18 cellular contexts compared by ENCODE assay signal in the genomic region with DNA sequence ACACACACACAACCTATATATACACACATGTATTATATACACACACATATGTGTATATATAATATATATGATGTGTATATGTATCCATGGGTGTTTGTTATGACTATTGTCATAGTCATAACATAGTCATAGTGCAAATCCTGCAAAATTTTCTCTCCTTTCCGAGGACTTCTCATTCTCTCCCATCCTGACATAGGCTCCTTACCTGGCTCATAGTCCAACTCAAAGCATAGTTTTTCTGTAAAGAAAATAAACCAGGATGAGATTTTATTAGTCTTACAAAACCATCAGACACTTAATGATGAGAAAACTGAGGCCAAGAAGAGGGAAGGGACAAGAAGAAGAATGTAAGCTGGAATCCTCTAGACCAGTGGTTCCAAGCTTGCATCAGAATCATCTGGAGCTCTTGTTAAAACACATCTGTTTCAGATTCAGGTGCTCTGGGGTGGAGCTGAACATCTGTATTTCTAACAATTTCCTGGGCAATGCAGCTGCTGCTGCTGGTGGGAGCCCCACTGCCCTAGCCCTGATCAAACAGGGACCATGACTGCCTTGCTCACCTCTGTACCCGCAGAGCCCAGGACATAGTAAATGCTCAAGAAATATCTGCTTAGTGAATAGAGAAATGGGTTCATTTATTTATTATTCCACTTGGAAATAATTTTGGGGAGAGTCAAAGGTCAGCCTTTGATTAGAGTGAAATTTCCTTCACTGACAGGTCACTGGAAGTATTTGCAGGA. TPM values are rescaled to one million over a fixed set of nuclear protein-coding genes. Genes with fewer than 3 reads are reported as not detected.
DNase-seq lines count a peak whose midpoint lies in the region; ATAC-seq, FAIRE-seq and TF ChIP-seq lines count a peak whose summit lies in the region.
"Had no signal": no experiment of that assay in that cellular context is flagged by ENCODE, and none has a peak within 500 bp of the region (broad histone marks: within the 10 kb centered on the region; RNA-seq: fewer than 3 reads in every experiment).

No MANE protein-coding gene starts in this region.

- H3K27ac ChIP-seq in K562 (ENCODE audit: extremely low read depth, low read depth, low read length): no peak overlapping the region
- H3K27ac ChIP-seq: gastrocnemius medialis, left lung, parathyroid adenoma, vagina had no signal

- POLR2A ChIA-PET in K562 (lab: Yijun Ruan, JAX): no interaction called here

- H3K4me1 ChIP-seq in K562 (replicated peaks in 1 of 2; ENCODE audit: control insufficient read depth in 2 of 2, insufficient read depth in 2 of 2, low read length in 2 of 2): peaks cover 6 to 33% of the 10 kb centered on the region in 2 experiments
- H3K4me1 ChIP-seq: parathyroid adenoma had no signal

- TF ChIP-seq POLR2A in K562 (conservative IDR thresholded peaks at IDR 0.05): no peak

- no peaks in the 10 kb centered on the region for H4K20me1 ChIP-seq in K562 (replicated peaks; ENCODE audit: control insufficient read depth, insufficient read depth, low read length)

- H3K9me1 ChIP-seq in K562 (ENCODE audit: control insufficient read depth, insufficient read depth, low read length): no peaks in the 10 kb centered on the region

- no peak for TF ChIP-seq RAD21 in K562 (CRISPR knock-in tag; conservative IDR thresholded peaks at IDR 0.05 in 1 of 2, IDR thresholded peaks at IDR 0.05 in 1 of 2)

- TF ChIP-seq CTCF in K562 (IDR thresholded peaks at IDR 0.05 in 2 of 3, conservative IDR thresholded peaks at IDR 0.05 in 1 of 3; ENCODE audit: insufficient read depth in 2 of 3, low read depth in 1 of 3, low read length in 3 of 3): no peak

- in situ Hi-C loops in K562 (cut with MboI): no loop called here

- H2AFZ ChIP-seq in K562 (ENCODE audit: low read depth, low read length): no peak overlapping the region; the same call in 1 of the 2 replicates
- H2AFZ ChIP-seq: parathyroid adenoma had no signal

- intact Hi-C loops in K562 (cut with micrococcal nuclease): no loop called here
- intact Hi-C loops in left colon (cut with DNase I, micrococcal nuclease): no loop called here

- H3K27me3 ChIP-seq in K562 (ENCODE audit: control insufficient read depth in 2 of 2, insufficient read depth in 2 of 2, low read length in 2 of 2): peaks cover 2 to 23% of the 10 kb centered on the region in 2 experiments; a peak in 3 of 5 replicates
- H3K27me3 ChIP-seq: left lung, vagina had no signal

- WGBS in K562 (ENCODE audit: insufficient coverage, low coverage, missing lambda C conversion rate): 25% methylated on average over 2 of the region's 2 CpGs

- H3K79me2 ChIP-seq in K562 (ENCODE audit: control insufficient read depth, insufficient read depth, low read length): no peaks in the 10 kb centered on the region
- H3K79me2 ChIP-seq: parathyroid adenoma had no signal

- H3K4me3 ChIP-seq in K562: no peak overlapping the region
- H3K4me3 ChIP-seq: gastrocnemius medialis, left lung, vagina had no signal

- CTCF ChIA-PET in K562 (lab: Yijun Ruan, JAX; ENCODE audit: low intra/inter-chr PET ratio): no interaction called here

- H3K4me2 ChIP-seq in K562 (ENCODE audit: insufficient read depth, low read length): peak overlapping the region; percentile 22; the same call in 1 of the 2 replicates

- ATAC-seq in K562 (no peak), left colon (peak; percentile 2), HG03045 (IDR thresholded peaks at IDR 0.05; ENCODE audit: unreplicated experiment) (no peak), HG03378 (IDR thresholded peaks at IDR 0.05; ENCODE audit: unreplicated experiment) (no peak)
- ATAC-seq: gastrocnemius medialis had no signal

- FAIRE-seq in K562 (lab: Jason Lieb, UNC): no peak
- FAIRE-seq: endometrium had no signal

- no peaks in the 10 kb centered on the region for H3K36me3 ChIP-seq in K562 (ENCODE audit: control insufficient read depth, insufficient read depth, low read length)
- H3K36me3 ChIP-seq: gastrocnemius medialis, left lung, vagina had no signal

- no peaks in the 10 kb centered on the region for H3K9me3 ChIP-seq in K562 (replicated peaks; ENCODE audit: control insufficient read depth, insufficient read depth, low read depth, low read length)
- H3K9me3 ChIP-seq: gastrocnemius medialis, left lung, vagina had no signal

- TF ChIP-seq EP300 in K562 (IDR thresholded peaks at IDR 0.05; ENCODE audit: low read length): no peak

- H3K9ac ChIP-seq in K562 (ENCODE audit: insufficient read depth in 1 of 2, low read depth in 2 of 2, low read length in 2 of 2): no peak overlapping the region
- H3K9ac ChIP-seq: parathyroid adenoma had no signal

- DNase-seq in EH (ENCODE audit: low read depth) (peak; percentile 21), K562 (ENCODE audit: extremely low read depth in 1 of 4, low spot score in 3 of 4) (no peak), left colon (no peak), NCI-H2029 treated with DMSO at 0.1 percent for 48 hours (lab: John Stamatoyannopoulos, UW) (no peak)
- DNase-seq: activated CD4-positive, alpha-beta T cell treated with anti-CD3 and anti-CD28 coated beads, Interleukin-2, amount 50 U/mL, for 4 hours; activated naive CD4-positive, alpha-beta T cell treated with Interleukin-2 at 50 U/mL for 16 hours; NCI-H146; RPMI8226; stimulated activated CD4-positive, alpha-beta T cell treated with anti-CD3 and anti-CD28 coated beads, Interleukin-2, amount 100 ng/mL, for 48 hours had no signal

- BruUV-seq in K562 (replicated peaks; lab: Mats Ljungman, UMichigan): no TSS peak

RNA-seq across cellular contexts. Expression of a gene that starts 5.3 kb away (rescaled TPM):
- total RNA-seq in K562 (2011; cell fraction: chromatin; rRNA removed; ENCODE audit: low replicate concordance): 0.07 TPM in 1 of 2 replicates, not detected in the other
- total RNA-seq in K562 (2011; cell fraction: nucleolus; rRNA removed): not detected in 2 replicates
- total RNA-seq in K562 (2011; cell fraction: nucleoplasm; rRNA removed): 0.15 TPM in 1 of 2 replicates, not detected in the other
- total RNA-seq in K562 (2014; rRNA removed): 0.36 and 0.61 TPM in 2 replicates
- total RNA-seq in K562 (2014; rRNA removed; fragmentation: Illumina TruSeq; extraction: Trizol): 0.65 and 0.73 TPM in 2 replicates
- 0.36 and 0.38 TPM in 2 replicates for total RNA-seq in K562 (2015; rRNA removed; fragmentation: Illumina TruSeq; extraction: Trizol)
- 0.58 and 0.86 TPM in 2 replicates for total RNA-seq in K562 (2021)
- 0.26 and 0.31 TPM in 2 replicates for polyA plus RNA-seq in K562 (2011; rRNA removed)
- 0.09 and 0.19 TPM in 2 replicates for polyA plus RNA-seq in K562 (2011; cell fraction: cytosol; rRNA removed)
- 0.40 and 0.62 TPM in 2 replicates for polyA plus RNA-seq in K562 (2011; cell fraction: nucleus; rRNA removed)
- polyA plus RNA-seq in K562 (2012): 0.55 and 0.68 TPM in 2 replicates
- 0.74 and 0.83 TPM in 2 replicates for polyA plus RNA-seq in K562 (2014; fragmentation: Illumina TruSeq; extraction: Trizol)
- polyA plus RNA-seq in K562 (2014; fragmentation: Nextera tagmentation; extraction: Ambion mirVana): under 1 TPM; 0.15 to 0.36 TPM
- 0.90 and 1.00 TPM in 2 replicates for polyA plus RNA-seq in K562 (2014; rRNA removed)
- polyA minus RNA-seq in K562 (2011; rRNA and poly(A)+ RNA removed): 0.09 and 0.14 TPM in 2 replicates
- polyA minus RNA-seq in K562 (2011; cell fraction: cytosol; rRNA and poly(A)+ RNA removed): not detected in 2 replicates
- polyA minus RNA-seq in K562 (2011; cell fraction: nucleus; rRNA and poly(A)+ RNA removed): 0.11 TPM in 1 of 2 replicates, not detected in the other
- total RNA-seq in left colon: 1 to 10 TPM; 5.6 to 6.3 TPM
- total RNA-seq: gastrocnemius medialis, left lung, subcutaneous adipose tissue, vagina had no signal

RNA-seq across cellular contexts. Expression of a gene that starts 7.7 kb away (rescaled TPM):
- total RNA-seq in K562 (2011; cell fraction: chromatin; rRNA removed; ENCODE audit: low replicate concordance): 0.30 TPM in 1 of 2 replicates, not detected in the other
- total RNA-seq in K562 (2011; cell fraction: nucleolus; rRNA removed): not detected in 2 replicates
- not detected in 2 replicates for total RNA-seq in K562 (2011; cell fraction: nucleoplasm; rRNA removed)
- total RNA-seq in K562 (2014; rRNA removed) (2.3 and 2.6 TPM in 2 replicates), K562 (2014; rRNA removed; fragmentation: Illumina TruSeq; extraction: Trizol) (0.80 and 0.91 TPM in 2 replicates), K562 (2015; rRNA removed; fragmentation: Illumina TruSeq; extraction: Trizol) (0.34 and 0.83 TPM in 2 replicates), K562 (2021) (1.2 TPM in 2 replicates), left colon (10 to 100 TPM; 58.8 to 62.5 TPM)
- polyA plus RNA-seq in K562 (2011; rRNA removed) (0.21 and 0.65 TPM in 2 replicates), K562 (2014; fragmentation: Illumina TruSeq; extraction: Trizol) (0.70 and 1.2 TPM in 2 replicates), K562 (2014; fragmentation: Nextera tagmentation; extraction: Ambion mirVana) (under 1 TPM; 0.06 to 0.15 TPM), K562 (2014; rRNA removed) (2.2 and 2.9 TPM in 2 replicates)
- 0.09 and 0.13 TPM in 2 replicates for polyA plus RNA-seq in K562 (2011; cell fraction: cytosol; rRNA removed)
- polyA plus RNA-seq in K562 (2011; cell fraction: nucleus; rRNA removed): 0.98 and 1.8 TPM in 2 replicates
- polyA plus RNA-seq in K562 (2012): 0.99 and 1.2 TPM in 2 replicates
- polyA minus RNA-seq in K562 (2011; rRNA and poly(A)+ RNA removed): 0.14 and 0.42 TPM in 2 replicates
- 1.6 TPM in 1 of 2 replicates, not detected in the other for polyA minus RNA-seq in K562 (2011; cell fraction: cytosol; rRNA and poly(A)+ RNA removed)
- 0.54 and 0.89 TPM in 2 replicates for polyA minus RNA-seq in K562 (2011; cell fraction: nucleus; rRNA and poly(A)+ RNA removed)
- total RNA-seq: aorta, left lung, subcutaneous adipose tissue, vagina had no signal

RNA-seq across cellular contexts. Expression of a gene that starts 19.8 kb away (rescaled TPM):
- not detected in 2 replicates for total RNA-seq in K562 (2011; cell fraction: chromatin; rRNA removed; ENCODE audit: low replicate concordance)
- total RNA-seq in K562 (2011; cell fraction: nucleolus; rRNA removed): not detected in 2 replicates
- total RNA-seq in K562 (2011; cell fraction: nucleoplasm; rRNA removed): not detected in 2 replicates
- total RNA-seq in K562 (2014; rRNA removed) (not detected in 2 replicates), K562 (2014; rRNA removed; fragmentation: Illumina TruSeq; extraction: Trizol) (not detected in 2 replicates), K562 (2015; rRNA removed; fragmentation: Illumina TruSeq; extraction: Trizol) (not detected in 2 replicates), K562 (2021) (not detected in 2 replicates), left colon (10 to 100 TPM; 13.2 to 30.7 TPM)
- polyA plus RNA-seq in K562 (2011; rRNA removed) (not detected in 2 replicates), K562 (2014; fragmentation: Illumina TruSeq; extraction: Trizol) (not detected in 2 replicates), K562 (2014; fragmentation: Nextera tagmentation; extraction: Ambion mirVana) (under 1 TPM in 1 of 2 experiments, not detected in 1; 0.04 TPM), K562 (2014; rRNA removed) (0.08 TPM in 1 of 2 replicates, not detected in the other)
- polyA plus RNA-seq in K562 (2011; cell fraction: cytosol; rRNA removed): not detected in 2 replicates
- 0.10 TPM in 1 of 2 replicates, not detected in the other for polyA plus RNA-seq in K562 (2011; cell fraction: nucleus; rRNA removed)
- 0.10 TPM in 1 of 2 replicates, not detected in the other for polyA plus RNA-seq in K562 (2012)
- polyA minus RNA-seq in K562 (2011; rRNA and poly(A)+ RNA removed): not detected in 2 replicates
- polyA minus RNA-seq in K562 (2011; cell fraction: cytosol; rRNA and poly(A)+ RNA removed): not detected in 2 replicates
- polyA minus RNA-seq in K562 (2011; cell fraction: nucleus; rRNA and poly(A)+ RNA removed): not detected in 2 replicates
- total RNA-seq: aorta, gastrocnemius medialis, left lung, subcutaneous adipose tissue, vagina had no signal

RNA-seq across cellular contexts. Expression of a gene that starts 42.8 kb away (rescaled TPM):
- not detected in 2 replicates for total RNA-seq in K562 (2011; cell fraction: chromatin; rRNA removed; ENCODE audit: low replicate concordance)
- not detected in 2 replicates for total RNA-seq in K562 (2011; cell fraction: nucleolus; rRNA removed)
- not detected in 2 replicates for total RNA-seq in K562 (2011; cell fraction: nucleoplasm; rRNA removed)
- not detected in 2 replicates for total RNA-seq in K562 (2014; rRNA removed)
- not detected in 2 replicates for total RNA-seq in K562 (2014; rRNA removed; fragmentation: Illumina TruSeq; extraction: Trizol)
- not detected in 2 replicates for total RNA-seq in K562 (2015; rRNA removed; fragmentation: Illumina TruSeq; extraction: Trizol)
- not detected in 2 replicates for total RNA-seq in K562 (2021)
- not detected in 2 replicates for polyA plus RNA-seq in K562 (2011; rRNA removed)
- polyA plus RNA-seq in K562 (2011; cell fraction: cytosol; rRNA removed): not detected in 2 replicates
- polyA plus RNA-seq in K562 (2011; cell fraction: nucleus; rRNA removed): not detected in 2 replicates
- not detected in 2 replicates for polyA plus RNA-seq in K562 (2012)
- not detected in 2 replicates for polyA plus RNA-seq in K562 (2014; fragmentation: Illumina TruSeq; extraction: Trizol)
- not detected for polyA plus RNA-seq in K562 (2014; fragmentation: Nextera tagmentation; extraction: Ambion mirVana)
- not detected in 2 replicates for polyA plus RNA-seq in K562 (2014; rRNA removed)
- not detected in 2 replicates for polyA minus RNA-seq in K562 (2011; rRNA and poly(A)+ RNA removed)
- not detected in 2 replicates for polyA minus RNA-seq in K562 (2011; cell fraction: cytosol; rRNA and poly(A)+ RNA removed)
- polyA minus RNA-seq in K562 (2011; cell fraction: nucleus; rRNA and poly(A)+ RNA removed): not detected in 2 replicates
- total RNA-seq in left colon: 100 to 1,000 TPM in 1 of 2 donors, 10 to 100 TPM in 1; 80.0 to 278 TPM
- total RNA-seq: aorta, subcutaneous adipose tissue, vagina had no signal

RNA-seq across cellular contexts. Expression of a gene that starts 57.5 kb away (rescaled TPM):
- total RNA-seq in K562 (2011; cell fraction: chromatin; rRNA removed; ENCODE audit: low replicate concordance): 2.1 and 2.6 TPM in 2 replicates
- 1.1 and 1.2 TPM in 2 replicates for total RNA-seq in K562 (2011; cell fraction: nucleolus; rRNA removed)
- total RNA-seq in K562 (2011; cell fraction: nucleoplasm; rRNA removed): 2.0 and 3.1 TPM in 2 replicates
- 2.8 and 5.3 TPM in 2 replicates for total RNA-seq in K562 (2014; rRNA removed)
- total RNA-seq in K562 (2014; rRNA removed; fragmentation: Illumina TruSeq; extraction: Trizol): 2.2 TPM in 2 replicates
- 3.7 and 4.3 TPM in 2 replicates for total RNA-seq in K562 (2015; rRNA removed; fragmentation: Illumina TruSeq; extraction: Trizol)
- total RNA-seq in K562 (2021): 5.0 and 5.3 TPM in 2 replicates
- polyA plus RNA-seq in K562 (2011; rRNA removed): 1.4 and 2.0 TPM in 2 replicates
- polyA plus RNA-seq in K562 (2011; cell fraction: cytosol; rRNA removed): 1.1 and 1.2 TPM in 2 replicates
- 1.9 and 2.2 TPM in 2 replicates for polyA plus RNA-seq in K562 (2011; cell fraction: nucleus; rRNA removed)
- 3.4 and 3.5 TPM in 2 replicates for polyA plus RNA-seq in K562 (2012)
- 5.0 and 5.1 TPM in 2 replicates for polyA plus RNA-seq in K562 (2014; fragmentation: Illumina TruSeq; extraction: Trizol)
- polyA plus RNA-seq in K562 (2014; fragmentation: Nextera tagmentation; extraction: Ambion mirVana): 1 to 10 TPM in 1 of 2 experiments, under 1 TPM in 1; 0.80 to 1.1 TPM
- polyA plus RNA-seq in K562 (2014; rRNA removed): 2.6 and 3.7 TPM in 2 replicates
- polyA minus RNA-seq in K562 (2011; rRNA and poly(A)+ RNA removed): 1.2 and 1.3 TPM in 2 replicates
- 1.4 and 1.6 TPM in 2 replicates for polyA minus RNA-seq in K562 (2011; cell fraction: cytosol; rRNA and poly(A)+ RNA removed)
- polyA minus RNA-seq in K562 (2011; cell fraction: nucleus; rRNA and poly(A)+ RNA removed): 0.67 and 0.94 TPM in 2 replicates
- total RNA-seq in left colon: 10 to 100 TPM; 47.1 to 48.7 TPM

Comparison
In these comparisons a context has a peak if more than half of its experiments do, and no peak if none do; other contexts are left out.
1. RNA of a gene that starts 7.7 kb away (total RNA-seq): 58.8 to 62.5 TPM in left colon; 0.30 to 2.6 TPM in K562; every median in the first group is over 10 times any median in the second.
2. RNA of a gene that starts 19.8 kb away (total RNA-seq): 13.2 to 30.7 TPM in left colon; not detected in K562; every median in the first group is over 10 times any median in the second.